8 cellular contexts compared by ENCODE assay signal in genomic region chr12:111451649-111452129, GRCh38. TPM values are rescaled to one million over a fixed set of nuclear protein-coding genes. Genes with fewer than 3 reads are reported as not detected.
DNase-seq lines count a peak whose midpoint lies in the region; ATAC-seq and TF ChIP-seq lines count a peak whose summit lies in the region.

No MANE protein-coding gene starts in this region.

- ATAC-seq in psoas muscle, result peak in 2 of 4 donors; percentile 27 to 59
- ATAC-seq in HG02938 (IDR thresholded peaks at IDR 0.05; ENCODE audit: unreplicated experiment), result no peak
- no peak for ATAC-seq in GM18858 (IDR thresholded peaks at IDR 0.05; ENCODE audit: unreplicated experiment)

- H3K4me3 ChIP-seq in WI38 (ENCODE audit: low read depth, low read length) (no peak overlapping the region), fibroblast of villous mesenchyme (ENCODE audit: low read depth, low read length) (no peak overlapping the region), psoas muscle (no peak overlapping the region)

- H3K36me3 ChIP-seq in psoas muscle (ENCODE audit: insufficient read depth in 1 of 2, low read depth in 1 of 2), result peaks cover 8 to 81% of the 10 kb centered on the region in 2 donors

- no peaks in the 10 kb centered on the region for H3K27me3 ChIP-seq in psoas muscle (ENCODE audit: insufficient read depth in 3 of 3, low read length in 2 of 3)

- 30 to 41% (median 35%) methylated on average over 6 of the region's 6 CpGs for WGBS in psoas muscle, 3 donors

- TF ChIP-seq CTCF in 22Rv1 (IDR thresholded peaks at IDR 0.05), result peak; percentile 95
- TF ChIP-seq CTCF in WI38 (IDR thresholded peaks at IDR 0.05; ENCODE audit: low read depth, low read length), result peak; percentile 63
- TF ChIP-seq CTCF in fibroblast of villous mesenchyme (IDR thresholded peaks at IDR 0.05; ENCODE audit: insufficient read depth, low read depth, low read length), result peak; percentile 79
- peak; percentile 74 for TF ChIP-seq CTCF in psoas muscle (IDR thresholded peaks at IDR 0.05)

- DNase-seq in EL (peak; percentile 61), NCI-H146 treated with DMSO at 0.1 percent for 48 hours (lab: John Stamatoyannopoulos, UW; ENCODE audit: unreplicated experiment) (peak; percentile 41), fibroblast of villous mesenchyme (ENCODE audit: low read depth) (peak; percentile 68), psoas muscle (no peak)

- H3K9me3 ChIP-seq in psoas muscle, result no peaks in the 10 kb centered on the region

- intact Hi-C loops in psoas muscle (cut with DNase I), result loop anchor here (1.0 to 2.0 kb wide), 2 partner anchors 54 to 55 kb away; no protein-coding TSS in a partner anchor

- no peak overlapping the region for H3K27ac ChIP-seq in 22Rv1
- H3K27ac ChIP-seq in psoas muscle, result no peak overlapping the region

- H3K4me1 ChIP-seq in psoas muscle, result peaks cover 34% of the 10 kb centered on the region

RNA-seq across cellular contexts. Expression of gene SH2B3, which starts 46.0 kb away (rescaled TPM):
- total RNA-seq in fibroblast of villous mesenchyme (42.7 and 60.2 TPM in 2 replicates), psoas muscle (10 to 100 TPM; 10.5 to 25.0 (median 13.2) TPM)
- polyA plus RNA-seq in psoas muscle, result 10 to 100 TPM in 1 of 3 donors, 1 to 10 TPM in 2; 4.4 to 22.0 (median 6.4) TPM

Comparison
In these comparisons a context has a peak if more than half of its experiments do, and no peak if none do; other contexts are left out.
1. DNase-seq: peak in EL (single experiment), NCI-H146 treated with DMSO at 0.1 percent for 48 hours (single experiment) and fibroblast of villous mesenchyme (single experiment); none in psoas muscle (0 of 2).
2. Peak in every context shown above with its lines, with median percentiles within 50 percentile points of each other: CTCF ChIP-seq.